In genomic region chr6:34673079-34673478, GRCh38 we compare ENCODE assay signal across 10 cellular contexts. TPM values are rescaled to one million over a fixed set of nuclear protein-coding genes. Genes with fewer than 3 reads are reported as not detected.
DNase-seq lines count a peak whose midpoint lies in the region; ATAC-seq and TF ChIP-seq lines count a peak whose summit lies in the region.
"Had no signal": no experiment of that assay in that cellular context is flagged by ENCODE, and none has a peak within 500 bp of the region (broad histone marks: within the 10 kb centered on the region; RNA-seq: fewer than 3 reads in every experiment).

No MANE protein-coding gene starts in this region.

- intact Hi-C loops in Calu3 (cut with micrococcal nuclease; ENCODE audit: unreplicated experiment): no loop called here
- intact Hi-C loops in MCF 10A (cut with micrococcal nuclease): no loop called here
- intact Hi-C loops in dorsolateral prefrontal cortex (cut with DNase I): no loop called here

- POLR2A ChIA-PET in MCF 10A (lab: Yijun Ruan, JAX): interaction anchor here (0.7 to 2.1 kb wide), 9 partner anchors 8 to 618 kb away, joined by 3 to 9 read pairs (median 4); partner anchors contain the start of genes ILRUN, SNRPC and TAF11

- H3K4me3 ChIP-seq in MM.1S (ENCODE audit: low read length) (peak overlapping the region; percentile 20; the same call in 1 of the 2 replicates), dorsolateral prefrontal cortex (no peak overlapping the region)

- H3K4me3 Mint-ChIP-seq in Calu3 (ENCODE audit: low read depth, unreplicated experiment): peak overlapping the region; percentile 26
- no peak overlapping the region for H3K4me3 Mint-ChIP-seq in MCF 10A (ENCODE audit: unreplicated experiment)
- H3K4me3 Mint-ChIP-seq in nephron: no peak overlapping the region
- H3K4me3 Mint-ChIP-seq: brain had no signal

- peak overlapping the region; percentile 53 for H3K9ac ChIP-seq in MM.1S (ENCODE audit: low read length)

- TF ChIP-seq CTCF in Calu3 (IDR thresholded peaks at IDR 0.05; ENCODE audit: unreplicated experiment): no peak
- no peak for TF ChIP-seq CTCF in MM.1S (IDR thresholded peaks at IDR 0.05; ENCODE audit: low read length)
- TF ChIP-seq CTCF in MCF 10A (IDR thresholded peaks at IDR 0.05; ENCODE audit: unreplicated experiment): no peak
- TF ChIP-seq CTCF in nephron (IDR thresholded peaks at IDR 0.05; ENCODE audit: unreplicated experiment in 3 of 3): no peak
- no peak for TF ChIP-seq CTCF in dorsolateral prefrontal cortex (IDR thresholded peaks at IDR 0.05 in 54 of 56, conservative IDR thresholded peaks at IDR 0.05 in 2 of 56; ENCODE audit: low read depth in 1 of 56, partially characterized antibody in 56 of 56)

- no peaks in the 10 kb centered on the region for H3K36me3 ChIP-seq in MM.1S (replicated peaks; ENCODE audit: insufficient read depth, low read length)

- H3K79me2 ChIP-seq in MM.1S (ENCODE audit: low read length): peaks cover 88% of the 10 kb centered on the region

- H3F3A ChIP-seq in MM.1S (ENCODE audit: insufficient read depth, low read length): peaks cover 33% of the 10 kb centered on the region

- H3K27ac Mint-ChIP-seq in Calu3 (ENCODE audit: unreplicated experiment) (peak overlapping the region; percentile 34), MCF 10A (ENCODE audit: low read depth, unreplicated experiment) (peak overlapping the region; percentile 65), nephron (peak overlapping the region in 2 of 3 experiments; percentile 43 to 45)

- no peaks in the 10 kb centered on the region for H3K9me2 ChIP-seq in MM.1S (replicated peaks; ENCODE audit: insufficient read depth, low read length)

- H3K27ac ChIP-seq in MM.1S (ENCODE audit: low read length): peak overlapping the region; percentile 92
- no peak overlapping the region for H3K27ac ChIP-seq in dorsolateral prefrontal cortex
- H3K27ac ChIP-seq: VCaP had no signal

- H3K36me3 Mint-ChIP-seq in Calu3 (ENCODE audit: insufficient read depth, unreplicated experiment) (peaks cover 11% of the 10 kb centered on the region), MCF 10A (ENCODE audit: insufficient read depth, unreplicated experiment) (peaks cover 17% of the 10 kb centered on the region), nephron (ENCODE audit: low read depth) (peaks cover 6% of the 10 kb centered on the region)

- no peaks in the 10 kb centered on the region for H4K20me1 ChIP-seq in MM.1S (ENCODE audit: insufficient read depth, low read length)

- no peaks in the 10 kb centered on the region for H3K9me3 Mint-ChIP-seq in Calu3 (ENCODE audit: low read depth, unreplicated experiment)
- no peaks in the 10 kb centered on the region for H3K9me3 Mint-ChIP-seq in MCF 10A (ENCODE audit: unreplicated experiment)
- no peaks in the 10 kb centered on the region for H3K9me3 Mint-ChIP-seq in nephron
- H3K9me3 Mint-ChIP-seq: brain had no signal

- H3K27me3 Mint-ChIP-seq in Calu3 (ENCODE audit: unreplicated experiment): no peaks in the 10 kb centered on the region
- H3K27me3 Mint-ChIP-seq in MCF 10A (ENCODE audit: insufficient read depth, unreplicated experiment): no peaks in the 10 kb centered on the region
- no peaks in the 10 kb centered on the region for H3K27me3 Mint-ChIP-seq in nephron (ENCODE audit: low read depth)
- H3K27me3 Mint-ChIP-seq: brain had no signal

- H2AFZ ChIP-seq in MM.1S (ENCODE audit: low read length): no peak overlapping the region

- H3K4me1 ChIP-seq in MM.1S (ENCODE audit: low read length): peaks cover 42% of the 10 kb centered on the region

- ATAC-seq in GM21526 (IDR thresholded peaks at IDR 0.05; ENCODE audit: low FRiP score, unreplicated experiment) (no peak), HG02870 (IDR thresholded peaks at IDR 0.05; ENCODE audit: unreplicated experiment) (no peak), HG03565 (IDR thresholded peaks at IDR 0.05; ENCODE audit: unreplicated experiment) (no peak)

- CTCF ChIA-PET in Calu3 (lab: Charles Lee): interaction anchor here (0.6 to 2.4 kb wide), 8 partner anchors 9 to 360 kb away, joined by 3 to 18 read pairs (median 6); no protein-coding TSS in a partner anchor
- CTCF ChIA-PET in MCF 10A (lab: Yijun Ruan, JAX): interaction anchor here (0.6 kb wide), 1 partner anchor 425 kb away, joined by 3 read pairs; no protein-coding TSS in a partner anchor

- no peaks in the 10 kb centered on the region for H3K27me3 ChIP-seq in MM.1S (replicated peaks; ENCODE audit: insufficient read depth, low read length)
- H3K27me3 ChIP-seq in dorsolateral prefrontal cortex: no peaks in the 10 kb centered on the region

- no peaks in the 10 kb centered on the region for H3K9me3 ChIP-seq in MM.1S (replicated peaks; ENCODE audit: insufficient read depth, low read length)

- peak overlapping the region; percentile 74 for H3K4me2 ChIP-seq in MM.1S (ENCODE audit: low read depth, low read length)

- DNase-seq in Calu3 (no peak), MM.1S (peak; percentile 56), MCF 10A (ENCODE audit: unreplicated experiment) (no peak), dorsolateral prefrontal cortex (no peak)

- peaks cover 45% of the 10 kb centered on the region for H3K4me1 Mint-ChIP-seq in Calu3 (ENCODE audit: low read depth, unreplicated experiment)
- peaks cover 23% of the 10 kb centered on the region for H3K4me1 Mint-ChIP-seq in MCF 10A (ENCODE audit: insufficient read depth, unreplicated experiment)
- H3K4me1 Mint-ChIP-seq in nephron: no peaks in the 10 kb centered on the region

- BruUV-seq in Calu3 (replicated peaks; lab: Mats Ljungman, UMichigan) (no TSS peak), MCF 10A (replicated peaks; lab: Mats Ljungman, UMichigan) (no TSS peak)

RNA-seq across cellular contexts. Expression of gene ILRUN, which starts 23.5 kb away (rescaled TPM):
- total RNA-seq in Calu3 (2022) (137 and 145 TPM in 2 replicates), MCF 10A (2022) (49.2 and 50.8 TPM in 2 replicates), dorsolateral prefrontal cortex (100 to 1,000 TPM in 71 of 120 experiments, 10 to 100 TPM in 49; 46.6 to 155 (median 106) TPM)
